11 cellular contexts compared by ENCODE assay signal in genomic region chr5:142753114-142753764, GRCh38. TPM values are rescaled to one million over a fixed set of nuclear protein-coding genes. Genes with fewer than 3 reads are reported as not detected.
DNase-seq lines count a peak whose midpoint lies in the region; ATAC-seq and TF ChIP-seq lines count a peak whose summit lies in the region.
"Had no signal": no experiment of that assay in that cellular context is flagged by ENCODE, and none has a peak within 500 bp of the region (broad histone marks: within the 10 kb centered on the region; RNA-seq: fewer than 3 reads in every experiment).

No MANE protein-coding gene starts in this region.

- H3K9ac ChIP-seq in neural progenitor cell (no peak overlapping the region), H9 (ENCODE audit: extremely low read depth, insufficient read length, low read length) (no peak overlapping the region)

- H2BK120ac ChIP-seq in H9 (ENCODE audit: low read depth, low read length, poor library complexity, severe bottlenecking), result no peak overlapping the region

- H2BK5ac ChIP-seq in H9 (ENCODE audit: insufficient read length, low read length), result no peak overlapping the region

- H3T11ph ChIP-seq in H9 (ENCODE audit: low read length), result no peak overlapping the region

- DNase-seq in epithelial cell of esophagus (ENCODE audit: low read depth) (peak; percentile 78), mesothelial cell of epicardium (ENCODE audit: low spot score in 2 of 2, unreplicated experiment in 2 of 2) (no peak), thoracic aorta (ENCODE audit: low spot score) (peak; percentile 25), neural progenitor cell (ENCODE audit: low spot score) (no peak), H9 (no peak), 8988T (no peak)
- DNase-seq: DND-41 had no signal

- H3K4me1 Mint-ChIP-seq in mesothelial cell of epicardium (peaks cover 8% of the 10 kb centered on the region), neural progenitor cell (peaks cover 5% of the 10 kb centered on the region), H9 (peaks cover 13% of the 10 kb centered on the region in 2 experiments)

- no peak overlapping the region for H2BK20ac ChIP-seq in H9 (ENCODE audit: low read depth, low read length, poor library complexity, severe bottlenecking)

- no peak for TF ChIP-seq CTCF in VCaP (conservative IDR thresholded peaks at IDR 0.05)
- TF ChIP-seq CTCF in epithelial cell of esophagus (IDR thresholded peaks at IDR 0.05; ENCODE audit: insufficient read depth, low read depth, low read length, missing control alignments), result no peak
- no peak for TF ChIP-seq CTCF in mesothelial cell of epicardium (IDR thresholded peaks at IDR 0.05; ENCODE audit: unreplicated experiment)
- TF ChIP-seq CTCF in thoracic aorta (IDR thresholded peaks at IDR 0.05), result no peak
- no peak for TF ChIP-seq CTCF in neural progenitor cell (IDR thresholded peaks at IDR 0.05)
- no peak for TF ChIP-seq CTCF in H9 (conservative IDR thresholded peaks at IDR 0.05)

- no peak overlapping the region for H3K14ac ChIP-seq in H9 (ENCODE audit: insufficient read depth, low read length)

- peak overlapping the region; percentile 17 for H3K27ac Mint-ChIP-seq in mesothelial cell of epicardium
- H3K27ac Mint-ChIP-seq in neural progenitor cell, result no peak overlapping the region
- H3K27ac Mint-ChIP-seq in H9, result no peak overlapping the region; a peak in 2 of 7 replicates

- H3K9me3 Mint-ChIP-seq in mesothelial cell of epicardium, result no peaks in the 10 kb centered on the region
- H3K9me3 Mint-ChIP-seq in neural progenitor cell, result no peaks in the 10 kb centered on the region
- no peaks in the 10 kb centered on the region for H3K9me3 Mint-ChIP-seq in H9

- H4K91ac ChIP-seq in H9 (ENCODE audit: insufficient read length, low read depth, low read length), result no peak overlapping the region

- H4K5ac ChIP-seq in H9 (ENCODE audit: insufficient read length, low read depth, low read length), result no peak overlapping the region

- H4K20me1 ChIP-seq in neural progenitor cell (ENCODE audit: low read depth) (no peaks in the 10 kb centered on the region), H9 (ENCODE audit: control insufficient read depth, insufficient read depth, insufficient read length) (no peaks in the 10 kb centered on the region)

- H2BK12ac ChIP-seq in H9 (ENCODE audit: insufficient read length, low read depth, low read length), result no peak overlapping the region

- no peak overlapping the region for H2AFZ ChIP-seq in neural progenitor cell (replicated peaks)
- no peak overlapping the region for H2AFZ ChIP-seq in H9 (ENCODE audit: low read length)

- no peak overlapping the region for H2AK5ac ChIP-seq in H9 (ENCODE audit: insufficient read length, low read length)

- H3K79me1 ChIP-seq in H9 (ENCODE audit: insufficient read depth, low read depth, low read length, poor library complexity, severe bottlenecking), result no peaks in the 10 kb centered on the region

- peak overlapping the region; percentile 74 for H3K27ac ChIP-seq in VCaP
- H3K27ac ChIP-seq in thoracic aorta, result peak overlapping the region; percentile 62 to 83
- H3K27ac ChIP-seq in neural progenitor cell, result no peak overlapping the region
- no peak overlapping the region for H3K27ac ChIP-seq in H9 (ENCODE audit: insufficient read length, low read depth, low read length)
- H3K27ac ChIP-seq: HL-60, SK-N-MC had no signal

- H3K27me3 ChIP-seq in thoracic aorta (replicated peaks; ENCODE audit: insufficient read depth) (no peaks in the 10 kb centered on the region), neural progenitor cell (no peaks in the 10 kb centered on the region), H9 (ENCODE audit: insufficient read depth, low read length) (no peaks in the 10 kb centered on the region)

- H3K36me3 ChIP-seq in thoracic aorta, result no peaks in the 10 kb centered on the region
- no peaks in the 10 kb centered on the region for H3K36me3 ChIP-seq in neural progenitor cell

- no peaks in the 10 kb centered on the region for H3F3A ChIP-seq in neural progenitor cell (ENCODE audit: low read depth)

- H3K18ac ChIP-seq in H9 (ENCODE audit: insufficient read length, low read depth, low read length), result no peak overlapping the region

- no peak overlapping the region for H3K23ac ChIP-seq in H9 (ENCODE audit: insufficient read length, low read depth, low read length)

- H3K4me1 ChIP-seq in thoracic aorta (ENCODE audit: control insufficient read depth in 1 of 2, low read depth in 2 of 2) (peaks cover 32 to 71% of the 10 kb centered on the region in 2 donors), neural progenitor cell (no peaks in the 10 kb centered on the region), H9 (ENCODE audit: insufficient read depth, low read length) (no peaks in the 10 kb centered on the region)

- H3K4me3 ChIP-seq in epithelial cell of esophagus (ENCODE audit: low read length) (no peak overlapping the region), thoracic aorta (peak overlapping the region; percentile 31), neural progenitor cell (no peak overlapping the region)
- H3K4me3 ChIP-seq: SK-N-MC had no signal

- no peak overlapping the region for H3K56ac ChIP-seq in H9 (ENCODE audit: insufficient read length, low read depth, low read length)

- H3K9me3 ChIP-seq in thoracic aorta (no peaks in the 10 kb centered on the region), neural progenitor cell (ENCODE audit: low read depth) (no peaks in the 10 kb centered on the region), H9 (ENCODE audit: control insufficient read depth, low read depth, low read length) (no peaks in the 10 kb centered on the region)

- WGBS in H9 (ENCODE audit: extremely low coverage, insufficient read length, low lambda C conversion rate), result no CpG with 5 or more reads among the region's 4 CpGs

- H3K27me3 Mint-ChIP-seq in mesothelial cell of epicardium (ENCODE audit: low read depth) (no peaks in the 10 kb centered on the region), neural progenitor cell (ENCODE audit: insufficient read depth, low read depth) (peaks cover 6% of the 10 kb centered on the region), H9 (ENCODE audit: low read depth) (no peaks in the 10 kb centered on the region)

- ATAC-seq in thoracic aorta (ENCODE audit: insufficient number of reproducible peaks, low FRiP score, low read depth) (peak; percentile 67), HG02642 (IDR thresholded peaks at IDR 0.05; ENCODE audit: poor library complexity, unreplicated experiment) (no peak)

- no peak overlapping the region for H3K4me2 ChIP-seq in neural progenitor cell
- no peak overlapping the region for H3K4me2 ChIP-seq in H9 (ENCODE audit: insufficient read depth, insufficient read length, low read length)

- no peaks in the 10 kb centered on the region for H3K79me2 ChIP-seq in neural progenitor cell (ENCODE audit: low read depth)
- 0 out of 2 replicates have a peak, but pooled peaks cover 3% of the 10 kb centered on the region for H3K79me2 ChIP-seq in H9 (ENCODE audit: insufficient read depth, low read length)

- no peak overlapping the region for H4K8ac ChIP-seq in H9 (replicated peaks; ENCODE audit: insufficient read length, low read depth, low read length)

- H3K36me3 Mint-ChIP-seq in mesothelial cell of epicardium (no peaks in the 10 kb centered on the region), neural progenitor cell (no peaks in the 10 kb centered on the region), H9 (ENCODE audit: insufficient read depth in 1 of 3, low read depth in 3 of 3) (peaks cover 0 to 39% (median 0%) of the 10 kb centered on the region in 3 experiments; a peak in 3 of 7 replicates)

- H3K23me2 ChIP-seq in H9 (ENCODE audit: insufficient read length, low read depth, low read length, poor library complexity, severe bottlenecking), result no peaks in the 10 kb centered on the region

- H2BK15ac ChIP-seq in H9 (ENCODE audit: low read depth, low read length), result no peak overlapping the region

- no peak overlapping the region for H3K4ac ChIP-seq in H9 (ENCODE audit: low read depth, low read length)

- H3K4me3 Mint-ChIP-seq in mesothelial cell of epicardium (no peak overlapping the region), neural progenitor cell (no peak overlapping the region), H9 (no peak overlapping the region)

RNA-seq across cellular contexts. Expression of gene ARHGAP26, which starts 16.9 kb away (rescaled TPM):
- total RNA-seq in mesothelial cell of epicardium (8.9 to 9.6 TPM (median 9.4 TPM) in 3 replicates), thoracic aorta (10 to 100 TPM; 27.5 to 80.7 TPM), neural progenitor cell (ENCODE audit: low replicate concordance) (7.0 and 14.5 TPM in 2 replicates), H9 (2021) (13.8 and 15.2 TPM in 2 replicates)

Comparison
In these comparisons a context has a peak if more than half of its experiments do, and no peak if none do; other contexts are left out.
1. H3K27ac ChIP-seq: peak in VCaP (single experiment) and thoracic aorta (2 of 2); none in neural progenitor cell (single experiment) and H9 (single experiment).
2. DNase-seq: peak in epithelial cell of esophagus (single experiment) and thoracic aorta (single experiment); none in mesothelial cell of epicardium (0 of 2), neural progenitor cell (single experiment), H9 (single experiment) and 8988T (single experiment).